In genomic region chr1:68322837-68323687, GRCh38 we compare ENCODE assay signal across 10 cellular contexts.
DNase-seq lines count a peak whose midpoint lies in the region; ATAC-seq and TF ChIP-seq lines count a peak whose summit lies in the region.
"Had no signal": no experiment of that assay in that cellular context is flagged by ENCODE, and none has a peak within 500 bp of the region (broad histone marks: within the 10 kb centered on the region; RNA-seq: fewer than 3 reads in every experiment).

No MANE protein-coding gene starts in this region.

- H4K20me1 ChIP-seq in osteoblast (ENCODE audit: insufficient read depth, low read length): no peaks in the 10 kb centered on the region

- ATAC-seq in HG03159 (IDR thresholded peaks at IDR 0.05; ENCODE audit: unreplicated experiment): no peak

- peaks cover 13% of the 10 kb centered on the region for H3K4me1 ChIP-seq in osteoblast (ENCODE audit: insufficient read depth, low read length)

- 0 out of 2 replicates have a peak, but pooled peaks cover 4% of the 10 kb centered on the region for H3K9me3 ChIP-seq in MG63
- H3K9me3 ChIP-seq in osteoblast (ENCODE audit: low read depth, low read length): no peaks in the 10 kb centered on the region

- no peaks in the 10 kb centered on the region for H3K79me2 ChIP-seq in osteoblast (ENCODE audit: insufficient read depth, low read length)

- H3K4me3 ChIP-seq in MG63: no peak overlapping the region
- H3K4me3 ChIP-seq in choroid plexus epithelial cell (ENCODE audit: low read depth, low read length): no peak overlapping the region
- H3K4me3 ChIP-seq in osteoblast (ENCODE audit: insufficient read depth, low read length): peak overlapping the region; percentile 42

- H3K36me3 ChIP-seq in MG63 (no peaks in the 10 kb centered on the region), osteoblast (ENCODE audit: insufficient read depth, low read length) (no peaks in the 10 kb centered on the region)

- peak overlapping the region; percentile 45 for H3K27ac ChIP-seq in osteoblast (ENCODE audit: low read depth, low read length)

- no peak for TF ChIP-seq CTCF in choroid plexus epithelial cell (conservative IDR thresholded peaks at IDR 0.05; ENCODE audit: low read depth, low read length)
- TF ChIP-seq CTCF in osteoblast (IDR thresholded peaks at IDR 0.05; ENCODE audit: extremely low read depth, low read depth, low read length): no peak
- TF ChIP-seq CTCF in GM10266 (IDR thresholded peaks at IDR 0.05; ENCODE audit: control insufficient read depth, insufficient read depth, low read depth, missing control alignments): no peak

- peak overlapping the region; percentile 82 for H2AFZ ChIP-seq in osteoblast (ENCODE audit: low read length)

- peak; percentile 64 for DNase-seq in A172 (ENCODE audit: low spot score)
- peak; percentile 80 for DNase-seq in MG63
- peak; percentile 43 for DNase-seq in choroid plexus epithelial cell (ENCODE audit: low read depth)
- peak; percentile 73 for DNase-seq in osteoblast (ENCODE audit: insufficient read length, low spot score, missing footprints)
- DNase-seq in stimulated activated CD4-positive, alpha-beta T cell treated with anti-CD3 and anti-CD28 coated beads, Interleukin-2, amount 100 ng/mL, for 24 hours: no peak
- no peak for DNase-seq in NCI-H2171 treated with DMSO at 0.1 percent for 48 hours (lab: John Stamatoyannopoulos, UW)
- DNase-seq in GM10266 (ENCODE audit: extremely low spot score): no peak
- DNase-seq: activated CD4-positive, alpha-beta T cell treated with anti-CD3 and anti-CD28 coated beads for 1 hour; NCI-H1930 had no signal

- H3K27me3 ChIP-seq in MG63 (no peaks in the 10 kb centered on the region), osteoblast (ENCODE audit: insufficient read depth, low read length) (peaks cover 5% of the 10 kb centered on the region)

- H3K4me2 ChIP-seq in osteoblast (ENCODE audit: insufficient read depth, low read length): peak overlapping the region; percentile 70

Comparison
In these comparisons a context has a peak if more than half of its experiments do, and no peak if none do; other contexts are left out.
1. DNase-seq: peak in A172 (single experiment), MG63 (single experiment), choroid plexus epithelial cell (single experiment) and osteoblast (single experiment); none in stimulated activated CD4-positive, alpha-beta T cell treated with anti-CD3 and anti-CD28 coated beads, Interleukin-2, amount 100 ng/mL, for 24 hours (0 of 2), NCI-H2171 treated with DMSO at 0.1 percent for 48 hours (single experiment) and GM10266 (single experiment).